Comparison of ENCODE assay signal across 17 cellular contexts in genomic region chr2:219204425-219205164, GRCh38.
"Had no signal": no experiment of that assay in that cellular context is flagged by ENCODE, and none has a peak within 500 bp of the region (broad histone marks: within the 10 kb centered on the region; RNA-seq: fewer than 3 reads in every experiment).

No MANE protein-coding gene starts in this region.

- H3K9me3 ChIP-seq: adrenal gland, ovary, psoas muscle, thyroid gland had no signal

- H3K27ac Mint-ChIP-seq: activated naive CD4-positive, alpha-beta T cell treated with anti-CD3 and anti-CD28 coated beads, Interleukin-2, amount 10 ng/mL, durations not matched to agents 7 days and 5 days; T-helper 2 cell treated with Interferon-gamma antibody and Interleukin-4, amounts not matched to agents 5 μg/mL and 100 μg/mL, for 36 hours had no signal

- ATAC-seq: left lobe of liver; psoas muscle; right cardiac atrium; stimulated activated memory B cell treated with anti-CD40 and anti-IgM and Interleukin-4, amounts not matched to agents 10 μg/mL and 1 μg/mL and 100 μg/mL, for 72 hours had no signal

- H3K4me3 ChIP-seq: adrenal gland, lung, ovary, psoas muscle, thyroid gland had no signal

- H3K36me3 ChIP-seq: ovary had no signal

- H3K27me3 ChIP-seq: ovary, thyroid gland had no signal

- H3K27ac ChIP-seq: adrenal gland, ovary, psoas muscle, thyroid gland had no signal

- DNase-seq: activated CD4-positive, alpha-beta T cell treated with anti-CD3 and anti-CD28 coated beads for 48 hours; activated CD8-positive, alpha-beta memory T cell treated with anti-CD3 and anti-CD28 coated beads for 24 hours; activated naive CD4-positive, alpha-beta T cell treated with anti-CD3 and anti-CD28 coated beads, Interleukin-2, amount 10 ng/mL, durations not matched to agents 7 days and 5 days; cerebellar nuclear complex; effector CD4-positive, alpha-beta T cell; hypothalamus; ovary; psoas muscle; small intestine; stimulated activated CD4-positive, alpha-beta T cell treated with anti-CD3 and anti-CD28 coated beads, Interleukin-4, amount 100 ng/mL, for 24 hours; thyroid gland had no signal

- H3K4me3 Mint-ChIP-seq: activated naive CD4-positive, alpha-beta T cell treated with anti-CD3 and anti-CD28 coated beads, Interleukin-2, amount 10 ng/mL, durations not matched to agents 7 days and 5 days had no signal

- H3K9me3 Mint-ChIP-seq: stimulated activated memory B cell treated with anti-CD40 and anti-IgM and Interleukin-4, amounts not matched to agents 10 μg/mL and 1 μg/mL and 100 μg/mL, for 72 hours had no signal
